In the genomic region with DNA sequence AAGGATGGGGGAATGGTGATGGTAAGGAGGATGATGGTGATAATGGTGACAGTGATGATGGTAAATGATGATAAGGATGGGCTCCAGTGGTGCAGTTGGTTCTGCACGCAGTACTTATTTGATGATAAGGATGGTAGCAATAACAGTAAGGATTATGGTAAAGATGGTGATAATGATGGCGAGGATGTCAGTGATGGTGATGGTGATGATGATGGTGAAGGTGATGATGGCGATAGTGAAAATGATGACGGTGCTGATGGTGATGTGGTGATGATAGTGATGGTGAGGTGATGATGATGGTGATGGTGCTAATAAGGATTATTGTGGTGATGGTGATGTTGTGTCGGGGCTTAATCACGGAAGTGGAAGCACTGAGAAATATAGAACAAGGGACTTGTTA, we compare ENCODE assay signal across 6 cellular contexts.
"Had no signal": no experiment of that assay in that cellular context is flagged by ENCODE, and none has a peak within 500 bp of the region (broad histone marks: within the 10 kb centered on the region; RNA-seq: fewer than 3 reads in every experiment).

No MANE protein-coding gene starts in this region.

- H3K36me3 ChIP-seq: HAP-1 had no signal

- H3K27ac ChIP-seq: GM23248 had no signal

- H3K9ac ChIP-seq: GM23248 had no signal

- DNase-seq: GM23248, GOT3, H7, KG1 had no signal

- H3K4me1 ChIP-seq: HAP-1 had no signal

- H3K4me3 ChIP-seq: GM23248, HAP-1 had no signal

- H3K9me3 ChIP-seq: HAP-1 had no signal

- H2AFZ ChIP-seq: GM23248 had no signal

- ATAC-seq: HCT116 had no signal
